8 cellular contexts compared by ENCODE assay signal in the genomic region with DNA sequence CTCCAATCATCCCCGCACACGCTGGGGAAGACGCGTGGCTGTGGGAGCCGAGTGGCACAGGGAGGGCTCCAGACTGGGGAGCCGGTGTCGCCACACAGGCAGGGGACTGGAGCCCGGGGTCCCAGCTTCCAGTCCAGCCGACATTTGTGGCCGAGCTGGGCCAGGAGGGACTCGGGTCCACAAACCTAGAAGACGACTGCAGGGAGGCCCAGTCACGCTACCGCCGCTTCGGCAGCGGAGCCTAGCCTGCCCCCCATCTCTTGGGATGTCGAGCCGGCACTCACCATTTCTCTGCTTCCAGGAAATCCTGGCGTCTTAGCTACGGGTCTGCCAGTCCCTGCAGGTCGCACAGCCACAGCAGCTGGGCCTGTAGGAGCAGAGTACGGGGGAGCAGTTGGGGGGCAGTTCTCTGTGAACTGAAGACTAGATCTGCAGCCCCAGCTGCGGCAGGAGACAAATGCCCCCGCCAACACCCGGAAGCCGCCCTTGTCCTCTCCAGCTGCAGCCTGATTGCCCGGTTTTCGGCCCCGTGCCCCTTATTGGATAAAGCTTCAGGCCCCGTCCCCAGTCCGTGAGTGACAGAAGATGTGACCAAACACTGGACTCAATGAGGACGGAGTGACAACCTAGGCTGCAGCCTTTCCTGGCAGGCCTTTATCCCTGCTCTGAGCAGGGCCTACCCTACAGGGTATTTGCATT.
DNase-seq lines count a peak whose midpoint lies in the region; ATAC-seq and TF ChIP-seq lines count a peak whose summit lies in the region.

No MANE protein-coding gene starts in this region.

- no peaks in the 10 kb centered on the region for H3F3A ChIP-seq in SU-DHL-6 (ENCODE audit: insufficient read depth)

- peaks cover 2% of the 10 kb centered on the region for H3K27me3 Mint-ChIP-seq in activated naive CD8-positive, alpha-beta T cell
- H3K27me3 Mint-ChIP-seq in activated naive CD8-positive, alpha-beta T cell treated with anti-CD3 and anti-CD28 coated beads for 36 hours, result peaks cover 8% of the 10 kb centered on the region

- peaks cover 2% of the 10 kb centered on the region for H3K36me3 Mint-ChIP-seq in activated naive CD8-positive, alpha-beta T cell
- no peaks in the 10 kb centered on the region for H3K36me3 Mint-ChIP-seq in activated naive CD8-positive, alpha-beta T cell treated with anti-CD3 and anti-CD28 coated beads for 36 hours

- H3K4me2 ChIP-seq in SU-DHL-6 (ENCODE audit: low read depth, low read length, poor library complexity, severe bottlenecking), result peak overlapping the region; percentile 45

- H4K20me1 ChIP-seq in SU-DHL-6 (ENCODE audit: low read depth, low read length), result no peaks in the 10 kb centered on the region

- TF ChIP-seq CTCF in SU-DHL-6 (IDR thresholded peaks at IDR 0.05; ENCODE audit: insufficient read depth, low read length, poor library complexity, severe bottlenecking) (no peak), esophagus squamous epithelium (IDR thresholded peaks at IDR 0.05) (no peak), transverse colon (IDR thresholded peaks at IDR 0.05) (no peak)

- WGBS in esophagus squamous epithelium, 2 donors, result 7 to 14% methylated on average over 1 to 10 of the region's 33 CpGs
- 52% methylated on average over 30 of the region's 33 CpGs; no CpG with 5 or more reads in 1 of the 2 donors for WGBS in transverse colon (ENCODE audit: low coverage in 1 of 2), 2 donors

- H3K4me1 ChIP-seq in esophagus squamous epithelium, result peaks cover 0 to 12% (median 0%) of the 10 kb centered on the region in 3 donors
- H3K4me1 ChIP-seq in mucosa of rectum (ENCODE audit: control insufficient read depth in 2 of 2, insufficient read depth in 2 of 2, low read length in 2 of 2), result no peaks in the 10 kb centered on the region
- no peaks in the 10 kb centered on the region for H3K4me1 ChIP-seq in transverse colon

- H3K9ac ChIP-seq in SU-DHL-6 (ENCODE audit: low read length) (peak overlapping the region; percentile 71), mucosa of rectum (ENCODE audit: low read depth in 1 of 2, low read length in 2 of 2) (peak overlapping the region in 1 of 2 donors; percentile 12)

- H3K27me3 ChIP-seq in SU-DHL-6 (ENCODE audit: low read length) (no peaks in the 10 kb centered on the region), esophagus squamous epithelium (no peaks in the 10 kb centered on the region), mucosa of rectum (ENCODE audit: control insufficient read depth in 2 of 2, insufficient read depth in 2 of 2, low read length in 2 of 2) (no peaks in the 10 kb centered on the region), transverse colon (no peaks in the 10 kb centered on the region)

- peak; percentile 99 for ATAC-seq in HG03378 (IDR thresholded peaks at IDR 0.05; ENCODE audit: unreplicated experiment)

- peaks cover 10% of the 10 kb centered on the region; the same call in 1 of the 2 replicates for H3K79me2 ChIP-seq in SU-DHL-6 (ENCODE audit: insufficient read depth, low read length)

- H3K9me3 ChIP-seq in SU-DHL-6 (ENCODE audit: insufficient read depth, low read length) (no peaks in the 10 kb centered on the region), esophagus squamous epithelium (peaks cover 0 to 7% (median 0%) of the 10 kb centered on the region in 3 donors), mucosa of rectum (ENCODE audit: control insufficient read depth in 2 of 2, low read length in 2 of 2) (peaks cover 0 to 3% of the 10 kb centered on the region in 2 donors), transverse colon (peaks cover 0 to 9% of the 10 kb centered on the region in 2 donors)

- H3K4me3 Mint-ChIP-seq in activated naive CD8-positive, alpha-beta T cell, result peak overlapping the region; percentile 49
- H3K4me3 Mint-ChIP-seq in activated naive CD8-positive, alpha-beta T cell treated with anti-CD3 and anti-CD28 coated beads for 36 hours, result no peak overlapping the region

- no peak for TF ChIP-seq POLR2A in esophagus squamous epithelium (IDR thresholded peaks at IDR 0.05)
- no peak for TF ChIP-seq POLR2A in transverse colon (IDR thresholded peaks at IDR 0.05)

- H2AFZ ChIP-seq in SU-DHL-6 (ENCODE audit: low read depth, low read length, severe bottlenecking), result peak overlapping the region; percentile 80

- no peak overlapping the region for H3K27ac ChIP-seq in SU-DHL-6 (ENCODE audit: low read depth, low read length)
- H3K27ac ChIP-seq in esophagus squamous epithelium, result peak overlapping the region in 3 of 4 donors; percentile 21 to 46 (median 43)
- H3K27ac ChIP-seq in mucosa of rectum (ENCODE audit: low read depth in 2 of 2, low read length in 2 of 2), result no peak overlapping the region
- H3K27ac ChIP-seq in transverse colon, result peak overlapping the region in 3 of 4 donors; percentile 26 to 67 (median 50)

- no peaks in the 10 kb centered on the region for H3K9me2 ChIP-seq in SU-DHL-6 (replicated peaks; ENCODE audit: insufficient read depth, low read length)

- no peak overlapping the region for H3K27ac Mint-ChIP-seq in activated naive CD8-positive, alpha-beta T cell
- no peak overlapping the region for H3K27ac Mint-ChIP-seq in activated naive CD8-positive, alpha-beta T cell treated with anti-CD3 and anti-CD28 coated beads for 36 hours

- peaks cover 10% of the 10 kb centered on the region for H3K9me3 Mint-ChIP-seq in activated naive CD8-positive, alpha-beta T cell (ENCODE audit: low read depth)
- H3K9me3 Mint-ChIP-seq in activated naive CD8-positive, alpha-beta T cell treated with anti-CD3 and anti-CD28 coated beads for 36 hours, result peaks cover 13% of the 10 kb centered on the region

- in situ Hi-C loops in transverse colon (cut with MboI; ENCODE audit: low pct_ligation_motif_present in 1 of 4, low pct_unique_long_range_greater_than_20kb in 1 of 4, low sequenced_read_pairs in 3 of 4) (no loop called here), ACHN (cut with HindIII; ENCODE audit: low pct_ligation_motif_present, low pct_unique_long_range_greater_than_20kb, low sequenced_read_pairs) (no loop called here)

- intact Hi-C loops in esophagus squamous epithelium (cut with DNase I), result no loop called here
- intact Hi-C loops in transverse colon (cut with DNase I; ENCODE audit: low total_unique reads), result no loop called here

- no peak for DNase-seq in activated naive CD8-positive, alpha-beta T cell treated with anti-CD3 and anti-CD28 coated beads for 36 hours
- peak; percentile 15 for DNase-seq in esophagus squamous epithelium (lab: John Stamatoyannopoulos, UW)
- peak; percentile 9 for DNase-seq in transverse colon
- no peak for DNase-seq in ACHN

- H3K4me1 Mint-ChIP-seq in activated naive CD8-positive, alpha-beta T cell (ENCODE audit: low read depth), result no peaks in the 10 kb centered on the region
- no peaks in the 10 kb centered on the region for H3K4me1 Mint-ChIP-seq in activated naive CD8-positive, alpha-beta T cell treated with anti-CD3 and anti-CD28 coated beads for 36 hours

- H3K4me3 ChIP-seq in SU-DHL-6 (ENCODE audit: insufficient read depth, low read length, poor library complexity, severe bottlenecking), result peak overlapping the region; percentile 64
- H3K4me3 ChIP-seq in esophagus squamous epithelium, result peak overlapping the region; percentile 60 to 79 (median 64)
- H3K4me3 ChIP-seq in mucosa of rectum (ENCODE audit: low read length in 2 of 2), result peak overlapping the region; percentile 51 to 62
- peak overlapping the region in 3 of 4 donors; percentile 39 to 61 (median 57) for H3K4me3 ChIP-seq in transverse colon

- H3K36me3 ChIP-seq in SU-DHL-6 (ENCODE audit: low read length) (peaks cover 8% of the 10 kb centered on the region), esophagus squamous epithelium (no peaks in the 10 kb centered on the region), mucosa of rectum (ENCODE audit: control insufficient read depth in 2 of 2, insufficient read depth in 2 of 2, low read length in 2 of 2) (no peaks in the 10 kb centered on the region), transverse colon (no peaks in the 10 kb centered on the region)

- TF ChIP-seq EP300 in transverse colon (IDR thresholded peaks at IDR 0.05; ENCODE audit: low read depth), result no peak

Comparison
In these comparisons a context has a peak if more than half of its experiments do, and no peak if none do; other contexts are left out.
1. DNase-seq: peak in esophagus squamous epithelium (single experiment) and transverse colon (single experiment); none in activated naive CD8-positive, alpha-beta T cell treated with anti-CD3 and anti-CD28 coated beads for 36 hours (single experiment) and ACHN (single experiment).
2. H3K27ac ChIP-seq: peak in esophagus squamous epithelium (3 of 4) and transverse colon (3 of 4); none in SU-DHL-6 (single experiment) and mucosa of rectum (0 of 2).
3. Peak in every context shown above with its lines, with median percentiles within 50 percentile points of each other: H3K4me3 ChIP-seq.